ENCODE assay signal across 16 cellular contexts in the genomic region with DNA sequence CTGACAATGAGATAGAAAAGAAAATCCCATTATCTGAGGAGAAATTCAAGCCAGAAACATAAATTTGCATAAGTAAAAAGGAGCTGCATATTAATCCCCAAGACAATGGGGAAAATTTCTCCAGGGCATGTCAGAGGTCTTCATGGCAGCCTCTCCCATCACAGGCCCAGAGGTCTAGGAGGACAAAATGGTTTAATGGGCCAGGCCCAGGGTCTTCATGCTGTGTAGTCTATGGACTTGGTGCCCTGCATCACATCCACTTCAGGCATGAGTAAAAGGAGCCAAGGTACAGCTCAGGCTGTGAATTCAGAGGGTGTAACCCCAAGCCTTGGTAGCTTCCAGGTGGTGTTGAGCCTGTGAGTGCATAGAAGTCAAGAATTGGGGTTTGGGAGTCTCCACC.
DNase-seq lines count a peak whose midpoint lies in the region; TF ChIP-seq lines count a peak whose summit lies in the region.
"Had no signal": no experiment of that assay in that cellular context is flagged by ENCODE, and none has a peak within 500 bp of the region (broad histone marks: within the 10 kb centered on the region; RNA-seq: fewer than 3 reads in every experiment).

No MANE protein-coding gene starts in this region.

- CTCF ChIA-PET in HEK293 (lab: Yijun Ruan, JAX): no interaction called here

- no peaks in the 10 kb centered on the region for H3K27me3 Mint-ChIP-seq in endodermal cell (ENCODE audit: insufficient read depth)
- H3K27me3 Mint-ChIP-seq: B cell; CD4-positive, alpha-beta T cell had no signal

- peaks cover 52% of the 10 kb centered on the region for H3K9me3 Mint-ChIP-seq in endodermal cell

- TF ChIP-seq CTCF in HEK293 (tag by site-specific recombination; IDR thresholded peaks at IDR 0.05): no peak
- no peak for TF ChIP-seq CTCF in endodermal cell (conservative IDR thresholded peaks at IDR 0.05)
- TF ChIP-seq CTCF in Peyer's patch (IDR thresholded peaks at IDR 0.05): no peak

- H3K27ac ChIP-seq in HEK293 (ENCODE audit: extremely low read depth, low read depth, low read length) (no peak overlapping the region), endodermal cell (ENCODE audit: low read depth, low read length) (no peak overlapping the region), Peyer's patch (no peak overlapping the region)
- H3K27ac ChIP-seq: BLaER1 treated with 17β-estradiol and CSF1 and Interleukin-3, amounts not matched to agents 10 nM and 100 nM; C4-2B had no signal

- H3K27me3 ChIP-seq in endodermal cell (ENCODE audit: control insufficient read depth, insufficient read depth, low read length, poor library complexity, severe bottlenecking): no peaks in the 10 kb centered on the region
- H3K27me3 ChIP-seq in Peyer's patch: no peaks in the 10 kb centered on the region
- H3K27me3 ChIP-seq: BLaER1 treated with 17β-estradiol and CSF1 and Interleukin-3, amounts not matched to agents 10 nM and 100 nM had no signal

- no peak overlapping the region for H3K4me3 ChIP-seq in HEK293 (ENCODE audit: low read depth, low read length)
- H3K4me3 ChIP-seq in endodermal cell (ENCODE audit: low read length): peak overlapping the region; percentile 21
- no peak overlapping the region for H3K4me3 ChIP-seq in Peyer's patch
- H3K4me3 ChIP-seq: BLaER1 treated with 17β-estradiol and CSF1 and Interleukin-3, amounts not matched to agents 10 nM and 100 nM had no signal

- no peak overlapping the region for H3K27ac Mint-ChIP-seq in endodermal cell
- H3K27ac Mint-ChIP-seq: B cell; CD4-positive, alpha-beta T cell; CD8-positive, alpha-beta T cell had no signal

- H3K36me3 Mint-ChIP-seq in endodermal cell (ENCODE audit: low read depth): peaks cover 10% of the 10 kb centered on the region
- H3K36me3 Mint-ChIP-seq: CD8-positive, alpha-beta T cell had no signal

- H3K9me3 ChIP-seq in HEK293 (ENCODE audit: control insufficient read depth, insufficient read depth, low read depth, low read length): no peaks in the 10 kb centered on the region
- H3K9me3 ChIP-seq in endodermal cell (ENCODE audit: control insufficient read depth, low read length): peaks cover 60% of the 10 kb centered on the region
- H3K9me3 ChIP-seq in Peyer's patch: peaks cover 0 to 11% (median 0%) of the 10 kb centered on the region in 4 donors

- no peak overlapping the region for H3K4me3 Mint-ChIP-seq in endodermal cell
- H3K4me3 Mint-ChIP-seq: B cell; CD4-positive, alpha-beta T cell; CD8-positive, alpha-beta T cell had no signal

- H3K4me1 ChIP-seq in HEK293 (ENCODE audit: control insufficient read depth, insufficient read depth, low read length): no peaks in the 10 kb centered on the region
- H3K4me1 ChIP-seq in endodermal cell (ENCODE audit: control insufficient read depth, insufficient read depth, low read length): no peaks in the 10 kb centered on the region
- H3K4me1 ChIP-seq in Peyer's patch: no peaks in the 10 kb centered on the region
- H3K4me1 ChIP-seq: BLaER1 treated with 17β-estradiol and CSF1 and Interleukin-3, amounts not matched to agents 10 nM and 100 nM; Caco-2 had no signal

- DNase-seq in endodermal cell (no peak), Peyer's patch (no peak), NCI-H2196 (lab: John Stamatoyannopoulos, UW; ENCODE audit: unreplicated experiment) (no peak)
- DNase-seq in activated effector memory CD4-positive, alpha-beta T cell treated with anti-CD3 and anti-CD28 coated beads, Interleukin-2, amount 50 U/mL, for 16 hours: no peak
- DNase-seq: 8988T; AML-193; Caco-2; Calu3; CD4-positive, alpha-beta T cell; CD8-positive, alpha-beta T cell; DMS79 treated with DMSO at 0.1 percent for 48 hours; GF-D8 had no signal

- no peaks in the 10 kb centered on the region for H3K4me1 Mint-ChIP-seq in endodermal cell
- H3K4me1 Mint-ChIP-seq: B cell had no signal

- TF ChIP-seq POLR2A in Peyer's patch (IDR thresholded peaks at IDR 0.05): no peak

- no peak overlapping the region for H3K9ac ChIP-seq in endodermal cell (ENCODE audit: extremely low read depth, low read length, poor library complexity, severe bottlenecking)
- H3K9ac ChIP-seq: BLaER1 treated with 17β-estradiol and CSF1 and Interleukin-3, amounts not matched to agents 10 nM and 100 nM had no signal

- H3K36me3 ChIP-seq in HEK293 (ENCODE audit: control insufficient read depth in 2 of 2, insufficient read depth in 1 of 2, low read length in 2 of 2) (no peaks in the 10 kb centered on the region), endodermal cell (ENCODE audit: control insufficient read depth, insufficient read depth, low read length) (no peaks in the 10 kb centered on the region), Peyer's patch (no peaks in the 10 kb centered on the region)
- H3K36me3 ChIP-seq: BLaER1 treated with 17β-estradiol and CSF1 and Interleukin-3, amounts not matched to agents 10 nM and 100 nM had no signal

- POLR2A ChIA-PET in HEK293 (lab: Yijun Ruan, JAX): no interaction called here

TF ChIP-seq in HEK293, 187 proteins besides CTCF, POLR2A, EP300 and RAD21:
- peak; percentile 77 for TF ChIP-seq ZNF585B (tag by site-specific recombination; IDR thresholded peaks at IDR 0.05)
- TF ChIP-seq ZNF645 (tag by site-specific recombination; IDR thresholded peaks at IDR 0.05): no peak
TF ChIP-seq in HEK293: peak in this region for 1.
